Comparison of ENCODE assay signal across 1 cellular context in the genomic region with DNA sequence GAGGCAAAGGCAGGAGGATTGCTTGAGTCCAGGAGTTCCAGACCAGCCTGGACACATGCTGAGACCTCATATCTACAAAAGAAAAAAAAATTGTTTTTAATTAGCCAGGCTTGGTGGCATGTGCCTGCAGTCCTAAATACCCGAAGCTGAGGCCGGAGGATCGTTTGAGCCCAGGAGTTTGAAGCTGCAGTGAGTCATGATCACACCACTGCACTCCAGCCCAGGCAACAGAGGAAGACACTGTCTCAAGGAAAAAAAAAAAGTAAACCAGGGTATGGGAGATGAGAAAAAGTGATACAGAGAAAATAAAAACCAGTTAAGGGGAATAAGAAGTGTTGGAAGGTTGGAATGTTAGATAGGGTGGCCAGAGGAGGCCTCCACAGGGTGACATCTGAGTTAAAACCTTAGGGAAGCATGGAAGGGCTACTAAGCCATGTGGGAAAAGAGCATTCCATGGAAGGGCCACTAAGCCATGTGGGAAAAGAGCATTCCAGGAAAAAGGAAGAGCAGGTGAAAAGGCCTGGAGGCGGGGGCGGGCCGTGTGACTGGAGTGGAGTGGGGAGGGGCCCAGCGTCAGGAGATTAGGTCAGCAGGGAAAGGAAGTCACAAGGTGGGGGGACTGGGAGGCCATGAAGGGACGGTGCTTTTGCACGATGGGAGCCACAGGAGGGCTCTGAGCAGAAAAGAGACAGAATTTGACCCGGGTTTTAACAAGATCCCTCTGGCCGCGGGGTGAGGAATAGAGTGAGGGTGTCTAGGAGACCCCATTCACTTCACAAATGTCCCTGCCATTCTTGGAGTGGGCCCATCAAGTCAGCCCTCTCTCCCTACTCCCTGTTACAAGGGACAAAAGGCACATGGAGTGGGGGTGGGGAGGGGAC.
TF ChIP-seq lines count a peak whose summit lies in the region.

No MANE protein-coding gene starts in this region.

TF ChIP-seq in H1, 55 proteins besides CTCF, POLR2A, EP300 and RAD21:
- TF ChIP-seq HDAC2 (IDR thresholded peaks at IDR 0.05; ENCODE audit: borderline replicate concordance in 1 of 2, low read depth in 2 of 2, low read length in 2 of 2) (0 out of 4 replicates have a peak, but pooled peaks of 1 of the 2 experiments have one; percentile 15), TCF12 (IDR thresholded peaks at IDR 0.05; ENCODE audit: low read depth, low read length) (no peak)
- TF ChIP-seq, protein P1, sequence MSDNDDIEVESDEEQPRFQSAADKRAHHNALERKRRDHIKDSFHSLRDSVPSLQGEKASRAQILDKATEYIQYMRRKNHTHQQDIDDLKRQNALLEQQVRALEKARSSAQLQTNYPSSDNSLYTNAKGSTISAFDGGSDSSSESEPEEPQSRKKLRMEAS (IDR thresholded peaks at IDR 0.05), result peak; percentile 36; the same call in 1 of the 2 replicates
TF ChIP-seq in H1: peak in this region for 2.
